ENCODE assay signal across 1 cellular context in the genomic region with DNA sequence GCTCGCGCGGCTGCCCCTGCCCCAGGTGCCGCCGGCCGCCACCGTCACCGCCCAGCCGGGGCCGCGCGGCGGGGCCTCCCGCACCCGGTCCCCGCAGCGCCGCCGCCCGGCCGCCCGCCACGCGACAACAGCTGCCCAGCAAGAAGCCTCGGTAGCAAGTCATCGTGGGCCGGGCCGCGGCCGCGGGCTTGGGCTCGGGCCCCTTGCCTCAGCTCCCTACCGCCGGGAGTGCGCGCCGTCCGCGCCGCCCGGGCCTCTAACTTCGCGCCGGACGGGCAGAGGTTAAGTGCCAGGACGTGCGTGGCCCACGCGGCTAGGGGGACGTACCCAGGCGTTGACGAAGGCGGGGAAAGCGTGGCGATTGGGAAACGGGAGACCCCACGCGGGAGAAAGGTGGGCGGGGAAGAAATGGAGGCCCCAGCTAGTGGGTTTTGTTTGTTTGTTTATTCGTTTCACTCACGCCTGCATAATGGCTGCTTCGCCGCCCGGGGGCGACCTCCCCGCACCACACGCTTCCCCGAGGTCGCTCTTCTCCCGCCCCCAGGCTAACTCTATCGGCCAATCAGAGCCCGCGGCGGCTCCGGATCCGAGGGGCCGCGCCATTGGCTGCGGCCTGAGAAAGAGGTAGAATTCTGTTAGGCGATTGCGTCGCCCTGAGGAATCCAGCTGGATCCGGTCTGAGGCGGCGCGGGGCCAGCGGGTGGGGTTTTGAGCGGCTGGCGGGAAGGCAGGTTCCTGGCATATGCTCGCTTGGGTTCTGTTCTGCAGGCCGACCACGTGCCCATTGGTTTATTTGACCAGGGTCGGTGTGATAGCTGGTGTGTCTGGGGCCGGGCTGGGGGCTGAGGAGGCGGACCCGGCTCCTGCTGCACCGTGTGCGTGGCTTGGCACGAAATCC.
TF ChIP-seq lines count a peak whose summit lies in the region.

A gene with protein sequence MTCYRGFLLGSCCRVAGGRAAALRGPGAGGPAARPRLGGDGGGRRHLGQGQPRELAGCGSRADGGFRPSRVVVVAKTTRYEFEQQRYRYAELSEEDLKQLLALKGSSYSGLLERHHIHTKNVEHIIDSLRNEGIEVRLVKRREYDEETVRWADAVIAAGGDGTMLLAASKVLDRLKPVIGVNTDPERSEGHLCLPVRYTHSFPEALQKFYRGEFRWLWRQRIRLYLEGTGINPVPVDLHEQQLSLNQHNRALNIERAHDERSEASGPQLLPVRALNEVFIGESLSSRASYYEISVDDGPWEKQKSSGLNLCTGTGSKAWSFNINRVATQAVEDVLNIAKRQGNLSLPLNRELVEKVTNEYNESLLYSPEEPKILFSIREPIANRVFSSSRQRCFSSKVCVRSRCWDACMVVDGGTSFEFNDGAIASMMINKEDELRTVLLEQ (minus strand): TSS at position 290 of the 898 bp plus-strand sequence. CDS start 127 bp downstream, at position 163.

TF ChIP-seq in GM12878, 131 proteins besides CTCF, POLR2A, EP300 and RAD21 (continued from another document):
- no peak for TF ChIP-seq FOXM1 (IDR thresholded peaks at IDR 0.05; ENCODE audit: low read depth, low read length)
- TF ChIP-seq STAT3 (IDR thresholded peaks at IDR 0.05; ENCODE audit: low read depth, low read length): no peak
- TF ChIP-seq SREBF1 (IDR thresholded peaks at IDR 0.05; ENCODE audit: low read length): no peak
- no peak for TF ChIP-seq HDAC2 (IDR thresholded peaks at IDR 0.05)
- TF ChIP-seq SMAD5 (IDR thresholded peaks at IDR 0.05; ENCODE audit: low read depth): no peak
- no peak for TF ChIP-seq RBBP5 (conservative IDR thresholded peaks at IDR 0.05)
- TF ChIP-seq BHLHE40 (IDR thresholded peaks at IDR 0.05; ENCODE audit: borderline replicate concordance in 1 of 2, low read depth in 2 of 2, low read length in 1 of 2): peak; percentile 41 to 75; a peak in 3 of 4 replicates
- TF ChIP-seq SMAD1 (IDR thresholded peaks at IDR 0.05; ENCODE audit: low read depth, partially characterized antibody): no peak
- TF ChIP-seq MYC (IDR thresholded peaks at IDR 0.05; ENCODE audit: insufficient read depth, insufficient read length, insufficient replicate concordance, low read length, severe bottlenecking): peak; percentile 18
- TF ChIP-seq, protein P1, sequence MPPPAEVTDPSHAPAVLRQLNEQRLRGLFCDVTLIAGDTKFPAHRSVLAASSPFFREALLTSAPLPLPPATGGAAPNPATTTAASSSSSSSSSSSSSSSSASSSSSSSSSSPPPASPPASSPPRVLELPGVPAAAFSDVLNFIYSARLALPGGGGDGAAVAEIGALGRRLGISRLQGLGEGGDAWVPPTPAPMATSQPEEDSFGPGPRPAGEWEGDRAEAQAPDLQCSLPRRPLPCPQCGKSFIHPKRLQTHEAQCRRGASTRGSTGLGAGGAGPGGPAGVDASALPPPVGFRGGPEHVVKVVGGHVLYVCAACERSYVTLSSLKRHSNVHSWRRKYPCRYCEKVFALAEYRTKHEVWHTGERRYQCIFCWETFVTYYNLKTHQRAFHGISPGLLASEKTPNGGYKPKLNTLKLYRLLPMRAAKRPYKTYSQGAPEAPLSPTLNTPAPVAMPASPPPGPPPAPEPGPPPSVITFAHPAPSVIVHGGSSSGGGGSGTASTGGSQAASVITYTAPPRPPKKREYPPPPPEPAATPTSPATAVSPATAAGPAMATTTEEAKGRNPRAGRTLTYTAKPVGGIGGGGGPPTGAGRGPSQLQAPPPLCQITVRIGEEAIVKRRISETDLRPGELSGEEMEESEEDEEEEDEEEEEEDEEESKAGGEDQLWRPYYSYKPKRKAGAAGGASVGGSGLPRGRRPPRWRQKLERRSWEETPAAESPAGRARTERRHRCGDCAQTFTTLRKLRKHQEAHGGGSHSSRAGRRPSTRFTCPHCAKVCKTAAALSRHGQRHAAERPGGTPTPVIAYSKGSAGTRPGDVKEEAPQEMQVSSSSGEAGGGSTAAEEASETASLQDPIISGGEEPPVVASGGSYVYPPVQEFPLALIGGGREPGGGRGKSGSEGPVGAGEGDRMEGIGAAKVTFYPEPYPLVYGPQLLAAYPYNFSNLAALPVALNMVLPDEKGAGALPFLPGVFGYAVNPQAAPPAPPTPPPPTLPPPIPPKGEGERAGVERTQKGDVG (CRISPR knock-in tag; IDR thresholded peaks at IDR 0.05): 0 out of 2 replicates have a peak, but pooled peaks have one; percentile 18
